In the genomic region with DNA sequence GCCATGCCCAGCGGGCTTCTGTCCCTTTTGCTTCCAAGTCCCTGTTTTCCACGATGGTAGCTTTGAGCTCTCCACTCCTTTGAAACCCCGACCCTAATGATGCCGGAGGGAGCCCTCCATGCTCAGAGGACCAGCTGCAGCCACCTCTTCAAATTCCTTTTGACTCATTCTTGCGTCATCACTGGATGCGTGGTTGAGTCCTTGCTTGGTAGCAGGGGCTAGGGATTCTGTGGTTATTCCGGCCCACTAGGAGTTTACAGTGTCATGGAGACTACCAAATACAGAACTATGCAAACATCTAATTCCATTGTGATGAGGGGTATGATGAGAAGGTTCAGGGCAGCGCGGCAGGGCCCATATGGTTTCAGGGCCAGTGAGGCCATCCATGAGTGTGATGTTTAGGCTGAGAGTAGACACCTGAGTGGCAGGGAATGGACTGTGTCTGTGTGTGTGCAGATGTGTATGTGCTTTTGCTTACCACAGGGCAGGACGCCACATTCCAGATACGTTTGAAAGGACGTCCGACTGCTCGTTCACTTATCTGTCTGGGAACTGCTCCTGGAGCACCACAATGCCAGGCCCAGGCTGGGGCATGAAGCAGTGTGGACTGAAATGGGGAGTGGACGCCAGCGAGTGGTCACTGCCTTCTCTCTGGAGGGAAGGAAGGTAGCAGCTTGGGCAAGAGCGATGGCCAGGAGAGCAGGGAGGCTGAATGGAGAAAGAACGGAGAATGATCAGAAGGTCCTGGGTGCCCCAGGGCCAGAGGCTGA, we compare ENCODE assay signal across 1 cellular context.
TF ChIP-seq lines count a peak whose summit lies in the region.

No MANE protein-coding gene starts in this region.

TF ChIP-seq in SK-N-SH, 30 proteins besides CTCF, POLR2A, EP300 and RAD21 (continued from another document):
- TF ChIP-seq, protein P1, sequence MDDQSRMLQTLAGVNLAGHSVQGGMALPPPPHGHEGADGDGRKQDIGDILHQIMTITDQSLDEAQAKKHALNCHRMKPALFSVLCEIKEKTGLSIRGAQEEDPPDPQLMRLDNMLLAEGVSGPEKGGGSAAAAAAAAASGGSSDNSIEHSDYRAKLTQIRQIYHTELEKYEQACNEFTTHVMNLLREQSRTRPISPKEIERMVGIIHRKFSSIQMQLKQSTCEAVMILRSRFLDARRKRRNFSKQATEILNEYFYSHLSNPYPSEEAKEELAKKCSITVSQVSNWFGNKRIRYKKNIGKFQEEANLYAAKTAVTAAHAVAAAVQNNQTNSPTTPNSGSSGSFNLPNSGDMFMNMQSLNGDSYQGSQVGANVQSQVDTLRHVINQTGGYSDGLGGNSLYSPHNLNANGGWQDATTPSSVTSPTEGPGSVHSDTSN (IDR thresholded peaks at IDR 0.05), result peak; percentile 42; the same call in 1 of the 2 replicates
- TF ChIP-seq POLR2AphosphoS5 (IDR thresholded peaks at IDR 0.05; ENCODE audit: low read depth, low read length) (peak; percentile 26; the same call in 1 of the 2 replicates), RXRA (IDR thresholded peaks at IDR 0.05; ENCODE audit: borderline replicate concordance, low read depth) (peak; percentile 76; the same call in 1 of the 2 replicates), FOSL2 (IDR thresholded peaks at IDR 0.05; ENCODE audit: borderline replicate concordance, low read depth) (peak; percentile 95), TEAD4 (IDR thresholded peaks at IDR 0.05; ENCODE audit: borderline replicate concordance, insufficient read depth) (peak; percentile 74; the same call in 1 of the 2 replicates), TCF12 (IDR thresholded peaks at IDR 0.05) (peak; percentile 89), EZH2phosphoT487 (IDR thresholded peaks at IDR 0.05; ENCODE audit: borderline replicate concordance, low read depth) (no peak), JUND (IDR thresholded peaks at IDR 0.05) (peak; percentile 87), NFIC (IDR thresholded peaks at IDR 0.05; ENCODE audit: borderline replicate concordance) (peak; percentile 54; the same call in 1 of the 2 replicates)
